ENCODE assay signal across 17 cellular contexts in the genomic region with DNA sequence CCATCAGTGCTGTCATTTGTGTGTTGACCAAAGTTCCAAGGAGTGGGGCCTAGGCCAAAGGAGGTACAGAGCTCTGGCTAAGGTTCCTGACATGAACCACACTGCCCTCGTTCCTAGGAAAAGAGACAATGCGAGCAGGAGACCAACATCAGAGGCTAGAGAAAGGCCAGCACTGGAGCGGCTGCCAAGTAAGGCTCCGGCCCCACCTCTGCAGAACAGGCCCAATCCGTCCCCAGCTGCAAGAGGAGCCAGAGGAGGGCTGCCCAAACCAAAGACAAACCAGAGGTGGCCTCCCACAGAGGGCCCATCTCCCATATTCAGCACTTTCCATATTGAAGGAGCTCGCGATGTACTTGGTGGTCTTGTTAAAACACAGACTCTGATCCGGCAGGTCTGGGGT.
DNase-seq lines count a peak whose midpoint lies in the region; ATAC-seq lines count a peak whose summit lies in the region.
"Had no signal": no experiment of that assay in that cellular context is flagged by ENCODE, and none has a peak within 500 bp of the region (broad histone marks: within the 10 kb centered on the region; RNA-seq: fewer than 3 reads in every experiment).

No MANE protein-coding gene starts in this region.

- H3K9me3 ChIP-seq in right cardiac atrium (ENCODE audit: control insufficient read depth, low read length) = no peaks in the 10 kb centered on the region

- H3K4me3 ChIP-seq in right cardiac atrium (ENCODE audit: low read length) = no peak overlapping the region

- peaks cover 28% of the 10 kb centered on the region for H3K4me1 ChIP-seq in right cardiac atrium (ENCODE audit: control insufficient read depth, insufficient read depth, low read length)

- 75% methylated on average over 8 of the region's 8 CpGs for whole genome bisulfite sequencing in right cardiac atrium

- peaks cover 78% of the 10 kb centered on the region for H3K4me1 Mint-ChIP-seq in stimulated activated effector memory CD8-positive, alpha-beta T cell treated with anti-CD3 and anti-CD28 coated beads, Interleukin-12 subunit alpha, Interleukin-12 subunit beta, amount 100 ng/mL, for 72 hours

- H3K27ac ChIP-seq in right cardiac atrium (ENCODE audit: low read length) = no peak overlapping the region
- peak overlapping the region; percentile 22 for H3K27ac ChIP-seq in angular gyrus (ENCODE audit: low read depth, low read length)
- H3K27ac ChIP-seq: HL-60, KMS-11 had no signal

- DNase-seq in right cardiac atrium = peak in 2 of 3 donors; percentile 19 to 40
- DNase-seq in cardiac septum (ENCODE audit: low spot score) = no peak
- DNase-seq in stimulated activated effector memory CD8-positive, alpha-beta T cell treated with anti-CD3 and anti-CD28 coated beads, Interleukin-12 subunit alpha, Interleukin-12 subunit beta, amount 100 ng/mL, for 72 hours (ENCODE audit: low spot score in 2 of 2) = no peak
- no peak for DNase-seq in D341Med (ENCODE audit: low spot score)
- DNase-seq: C1 segment of cervical spinal cord; DMS 273 treated with DMSO at 0.1 percent for 48 hours; H7; MV-4-11; NCI-H1694 treated with DMSO at 0.1 percent for 48 hours; NCI-H748 treated with DMSO at 0.1 percent for 48 hours; NK-92 treated with Interleukin-12 subunit alpha and Interleukin-12 subunit beta, amount 100 ng/mL, for 24 hours; SHP77 treated with DMSO at 0.1 percent for 48 hours had no signal

- intact Hi-C loops in right cardiac atrium (cut with DNase I) (no loop called here), cardiac septum (cut with DNase I) (no loop called here)

- peaks cover 16% of the 10 kb centered on the region for H3K36me3 Mint-ChIP-seq in stimulated activated effector memory CD8-positive, alpha-beta T cell treated with anti-CD3 and anti-CD28 coated beads, Interleukin-12 subunit alpha, Interleukin-12 subunit beta, amount 100 ng/mL, for 72 hours

- ATAC-seq in right cardiac atrium (no peak), GM19035 (IDR thresholded peaks at IDR 0.05; ENCODE audit: unreplicated experiment) (no peak), HG02884 (IDR thresholded peaks at IDR 0.05; ENCODE audit: unreplicated experiment) (no peak)
- ATAC-seq in stimulated activated effector memory CD8-positive, alpha-beta T cell treated with anti-CD3 and anti-CD28 coated beads, Interleukin-12 subunit alpha, Interleukin-12 subunit beta, amount 100 ng/mL, for 72 hours = no peak

- no peaks in the 10 kb centered on the region for H3K27me3 ChIP-seq in right cardiac atrium (ENCODE audit: control insufficient read depth, insufficient read depth)

- no peaks in the 10 kb centered on the region for H3K9me3 Mint-ChIP-seq in stimulated activated effector memory CD8-positive, alpha-beta T cell treated with anti-CD3 and anti-CD28 coated beads, Interleukin-12 subunit alpha, Interleukin-12 subunit beta, amount 100 ng/mL, for 72 hours

- H3K27ac Mint-ChIP-seq in stimulated activated effector memory CD8-positive, alpha-beta T cell treated with anti-CD3 and anti-CD28 coated beads, Interleukin-12 subunit alpha, Interleukin-12 subunit beta, amount 100 ng/mL, for 72 hours = peak overlapping the region; percentile 40

- H3K4me3 Mint-ChIP-seq in stimulated activated effector memory CD8-positive, alpha-beta T cell treated with anti-CD3 and anti-CD28 coated beads, Interleukin-12 subunit alpha, Interleukin-12 subunit beta, amount 100 ng/mL, for 72 hours = no peak overlapping the region

Comparison
In these comparisons a context has a peak if more than half of its experiments do, and no peak if none do; other contexts are left out.
1. DNase-seq: peak in right cardiac atrium (2 of 3); none in cardiac septum (single experiment), stimulated activated effector memory CD8-positive, alpha-beta T cell treated with anti-CD3 and anti-CD28 coated beads, Interleukin-12 subunit alpha, Interleukin-12 subunit beta, amount 100 ng/mL, for 72 hours (0 of 2) and D341Med (single experiment).